In the genomic region with DNA sequence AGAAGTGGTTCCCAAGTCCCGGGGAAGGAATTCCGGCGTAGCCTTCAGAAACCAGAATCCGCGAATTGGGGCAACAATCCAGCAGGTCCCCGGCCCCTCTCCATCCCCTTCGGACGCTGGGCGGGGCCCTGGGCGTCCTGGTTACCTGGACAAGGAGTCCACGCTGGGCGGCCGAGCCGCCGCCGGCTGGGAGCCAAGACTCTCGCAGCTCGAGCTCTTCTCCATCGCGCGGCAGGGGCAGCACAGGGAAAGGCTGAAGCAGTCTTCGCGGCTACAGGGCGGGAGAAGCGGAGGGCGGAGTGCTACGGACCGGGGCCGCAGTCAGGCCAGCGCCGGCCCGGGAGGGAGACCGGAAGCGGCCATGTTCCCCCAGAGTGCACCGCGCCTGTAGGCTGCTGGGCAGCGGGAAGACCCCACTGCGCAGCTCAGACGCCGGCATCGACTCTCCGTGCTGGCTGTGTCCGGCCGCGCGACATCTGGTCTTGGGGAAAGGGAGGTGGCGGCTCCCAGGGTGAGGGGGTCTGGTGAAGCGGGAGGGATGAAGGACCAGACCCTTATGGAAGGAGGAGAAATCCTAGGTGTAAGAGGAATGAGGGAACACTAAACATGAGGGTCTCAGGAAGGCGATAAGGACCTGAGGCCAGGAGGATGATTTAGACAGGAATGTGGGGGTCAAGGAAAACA, we compare ENCODE assay signal across 8 cellular contexts. TPM values are rescaled to one million over a fixed set of nuclear protein-coding genes. Genes with fewer than 3 reads are reported as not detected.
DNase-seq lines count a peak whose midpoint lies in the region; ATAC-seq and TF ChIP-seq lines count a peak whose summit lies in the region.

Gene MTMR2 (minus strand): TSS at position 378 of the 684 bp plus-strand sequence. CDS start 153 bp downstream, at position 225.

- H3K27me3 Mint-ChIP-seq in immature natural killer cell (ENCODE audit: low read depth in 3 of 3), result peaks cover 0 to 6% (median 5%) of the 10 kb centered on the region in 3 donors

- peak; percentile 71 for DNase-seq in NK-92 treated with Interleukin-12 subunit alpha and Interleukin-12 subunit beta, amount 100 ng/mL, for 24 hours (lab: John Stamatoyannopoulos, UW)
- DNase-seq in NK-92 (lab: John Stamatoyannopoulos, UW; ENCODE audit: unreplicated experiment), result no peak
- peak; percentile 21 for DNase-seq in NCI-H2029 treated with DMSO at 0.1 percent for 48 hours (lab: John Stamatoyannopoulos, UW)
- peak in 60 of 61 donors; percentile 24 to 82 (median 69) for DNase-seq in caudate nucleus (lab: John Stamatoyannopoulos, UW)
- peak; percentile 60 to 61 (median 60) for DNase-seq in immature natural killer cell
- DNase-seq in spleen, result peak; percentile 93

- H3K4me3 Mint-ChIP-seq in immature natural killer cell, result peak within 1 kb of the TSS; percentile 92 to 99 (median 95)

- WGBS in spleen, 5 donors, result 0 to 1% (median 0%) methylated on average over 15 to 49 of the region's 49 CpGs

- intact Hi-C loops in spleen (cut with DNase I; ENCODE audit: low total_unique reads), result no loop called here

- H3K9me3 Mint-ChIP-seq in immature natural killer cell, result no peaks in the 10 kb centered on the region

- no peaks in the 10 kb centered on the region for H3K27me3 ChIP-seq in spleen (replicated peaks in 1 of 7)

- peak; percentile 99 for ATAC-seq in HG02870 (IDR thresholded peaks at IDR 0.05; ENCODE audit: unreplicated experiment)

- H3K4me3 ChIP-seq in WI38 (ENCODE audit: low read depth, low read length) (peak within 1 kb of the TSS; percentile 95), spleen (peak within 1 kb of the TSS; percentile 62 to 96 (median 77))

- peaks cover 10 to 42% (median 34%) of the 10 kb centered on the region in 6 donors for H3K4me1 ChIP-seq in spleen

- no peaks in the 10 kb centered on the region for H3K36me3 Mint-ChIP-seq in immature natural killer cell

- no peak for TF ChIP-seq CTCF in WI38 (IDR thresholded peaks at IDR 0.05; ENCODE audit: low read depth, low read length)
- TF ChIP-seq CTCF in spleen (IDR thresholded peaks at IDR 0.05 in 8 of 11, conservative IDR thresholded peaks at IDR 0.05 in 3 of 11), result no peak

- peak within 1 kb of the TSS; percentile 96 for H3K27ac ChIP-seq in caudate nucleus (ENCODE audit: low read depth, low read length)
- peak within 1 kb of the TSS; percentile 69 to 94 (median 91) for H3K27ac ChIP-seq in spleen

- H3K27ac Mint-ChIP-seq in immature natural killer cell, result peak within 1 kb of the TSS; percentile 91 to 97 (median 94)

- H3K4me1 Mint-ChIP-seq in immature natural killer cell, result peaks cover 24 to 43% of the 10 kb centered on the region in 2 donors

- peak in 2 of 3 donors; percentile 43 to 72 for TF ChIP-seq POLR2A in spleen (IDR thresholded peaks at IDR 0.05)

- no peaks in the 10 kb centered on the region for H3K9me3 ChIP-seq in spleen

- H3K36me3 ChIP-seq in spleen, result no peaks in the 10 kb centered on the region

RNA-seq across cellular contexts. Expression of gene MTMR2, which starts in this region (rescaled TPM):
- polyA plus RNA-seq in immature natural killer cell (10 to 100 TPM; 14.8 to 31.3 (median 25.4) TPM), spleen (1 to 10 TPM; 5.7 to 9.5 (median 7.6) TPM)
- total RNA-seq in spleen, result 10 to 100 TPM; 19.7 to 32.7 (median 23.7) TPM
